Comparison of ENCODE assay signal across 8 cellular contexts in genomic region chr1:206685256-206685748, GRCh38. TPM values are rescaled to one million over a fixed set of nuclear protein-coding genes. Genes with fewer than 3 reads are reported as not detected.
A peak's percentile ranks its signal among the peaks of the same experiment; 100 is the strongest.
DNase-seq lines count a peak whose midpoint lies in the region; ATAC-seq, FAIRE-seq and TF ChIP-seq lines count a peak whose summit lies in the region.

No MANE protein-coding gene starts in this region.

- TF ChIP-seq CTCF in A549 (IDR thresholded peaks at IDR 0.05) (no peak), fibroblast of pulmonary artery (IDR thresholded peaks at IDR 0.05; ENCODE audit: low read length, missing control alignments) (no peak), neutrophil (IDR thresholded peaks at IDR 0.05) (no peak)

- FAIRE-seq in A549 (lab: Jason Lieb, UNC): no peak

- WGBS in A549 (ENCODE audit: missing lambda C conversion rate): 1% methylated on average over 11 of the region's 60 CpGs

- H3K9me3 ChIP-seq in A549: no peaks in the 10 kb centered on the region
- no peaks in the 10 kb centered on the region for H3K9me3 ChIP-seq in neutrophil

- H3K36me3 ChIP-seq in neutrophil: no peaks in the 10 kb centered on the region

- H3K4me1 ChIP-seq in A549: peaks cover 42% of the 10 kb centered on the region
- peaks cover 40 to 41% of the 10 kb centered on the region in 2 experiments for H3K4me1 ChIP-seq in neutrophil (ENCODE audit: control insufficient read depth in 1 of 2, insufficient read depth in 1 of 2, low read depth in 1 of 2, low read length in 1 of 2)

- no peaks in the 10 kb centered on the region for H3K27me3 Mint-ChIP-seq in activated T-cell treated with anti-CD3 and anti-CD28 coated beads, Interleukin-2, amount 50 U/mL, for 4 hours (ENCODE audit: low read depth)

- H3K27ac ChIP-seq in A549 (peak overlapping the region; percentile 97 to 99), neutrophil (peak overlapping the region; percentile 98)

- no peaks in the 10 kb centered on the region for H3K27me3 ChIP-seq in neutrophil

- H3K36me3 Mint-ChIP-seq in activated T-cell treated with anti-CD3 and anti-CD28 coated beads, Interleukin-2, amount 50 U/mL, for 4 hours (ENCODE audit: insufficient read depth): peaks cover 4% of the 10 kb centered on the region

- peaks cover 58% of the 10 kb centered on the region for H3K4me1 Mint-ChIP-seq in activated T-cell treated with anti-CD3 and anti-CD28 coated beads, Interleukin-2, amount 50 U/mL, for 4 hours (ENCODE audit: low read depth)

- DNase-seq in A549 (ENCODE audit: low read depth in 1 of 2, low spot score in 1 of 2) (peak; percentile 13 to 39), fibroblast of pulmonary artery (ENCODE audit: low read depth) (no peak), MV-4-11 (lab: John Stamatoyannopoulos, UW) (no peak), NCI-H1436 (lab: John Stamatoyannopoulos, UW) (no peak)
- DNase-seq in activated T-cell treated with anti-CD3 and anti-CD28 coated beads, Interleukin-2, amount 50 U/mL, for 4 hours: peak; percentile 28

- no peaks in the 10 kb centered on the region for H3K9me3 Mint-ChIP-seq in activated T-cell treated with anti-CD3 and anti-CD28 coated beads, Interleukin-2, amount 50 U/mL, for 4 hours

- H3K4me3 ChIP-seq in A549 (peak overlapping the region; percentile 91), fibroblast of pulmonary artery (replicated peaks; ENCODE audit: low read depth, low read length) (peak overlapping the region; percentile 91), neutrophil (ENCODE audit: low read depth in 1 of 2, low read length in 1 of 2) (peak overlapping the region; percentile 65 to 82)

- POLR2A ChIA-PET in A549 (lab: Yijun Ruan, JAX): interaction anchor here (1.0 to 1.6 kb wide), 4 partner anchors 10 to 50 kb away, joined by 3 to 17 read pairs (median 7); partner anchors contain the start of gene DYRK3

- CTCF ChIA-PET in A549 (lab: Yijun Ruan, JAX): interaction anchor here (1.4 to 1.9 kb wide), 3 partner anchors 41 to 297 kb away, joined by 3 to 6 read pairs (median 4); no protein-coding TSS in a partner anchor

- peak overlapping the region; percentile 97 for H3K4me2 ChIP-seq in A549

- TF ChIP-seq RAD21 in A549 (conservative IDR thresholded peaks at IDR 0.05 in 1 of 2, IDR thresholded peaks at IDR 0.05 in 1 of 2): no peak
- TF ChIP-seq RAD21 in Ishikawa (IDR thresholded peaks at IDR 0.05; ENCODE audit: low read depth): no peak

- no peak for TF ChIP-seq POLR2A in A549 (IDR thresholded peaks at IDR 0.05; ENCODE audit: low read length)

- peak overlapping the region; percentile 99 for H3K4me3 Mint-ChIP-seq in activated T-cell treated with anti-CD3 and anti-CD28 coated beads, Interleukin-2, amount 50 U/mL, for 4 hours

- TF ChIP-seq EP300 in A549 (IDR thresholded peaks at IDR 0.05): no peak
- TF ChIP-seq EP300 in Ishikawa (IDR thresholded peaks at IDR 0.05; ENCODE audit: borderline replicate concordance): no peak

- ATAC-seq in A549: peak; percentile 58 to 65
- ATAC-seq in GM19025 (IDR thresholded peaks at IDR 0.05; ENCODE audit: low read depth, unreplicated experiment): peak; percentile 27
- ATAC-seq in activated T-cell treated with anti-CD3 and anti-CD28 coated beads, Interleukin-2, amount 50 U/mL, for 4 hours: peak; percentile 51 to 52

TF ChIP-seq in A549, 52 proteins besides CTCF, POLR2A, EP300 and RAD21:
- no peak for TF ChIP-seq FOSL2 (IDR thresholded peaks at IDR 0.05)
- TF ChIP-seq FOSL2 (CRISPR knock-in tag; IDR thresholded peaks at IDR 0.05): no peak
- TF ChIP-seq TFCP2L1 (CRISPR knock-in tag; IDR thresholded peaks at IDR 0.05): no peak
- no peak for TF ChIP-seq FOXS1 (CRISPR knock-in tag; IDR thresholded peaks at IDR 0.05)
- no peak for TF ChIP-seq MYC (IDR thresholded peaks at IDR 0.05; ENCODE audit: borderline replicate concordance, low read length)
- TF ChIP-seq HDAC2 (IDR thresholded peaks at IDR 0.05): no peak
TF ChIP-seq in A549: peak in this region for 0.

TF ChIP-seq in Ishikawa, 13 proteins besides CTCF, POLR2A, EP300 and RAD21:
- TF ChIP-seq EGR1 (IDR thresholded peaks at IDR 0.05): peak; percentile 60
- no peak for TF ChIP-seq TCF12 (IDR thresholded peaks at IDR 0.05; ENCODE audit: low read depth)
- TF ChIP-seq TAF1 (IDR thresholded peaks at IDR 0.05; ENCODE audit: low read depth): no peak
- no peak for TF ChIP-seq CREB1 (IDR thresholded peaks at IDR 0.05; ENCODE audit: low read depth)
- no peak for TF ChIP-seq ZBTB7A (IDR thresholded peaks at IDR 0.05; ENCODE audit: low read depth)
- no peak for TF ChIP-seq NFIC (IDR thresholded peaks at IDR 0.05)
- TF ChIP-seq CEBPB (IDR thresholded peaks at IDR 0.05): no peak
- TF ChIP-seq FOXM1 (IDR thresholded peaks at IDR 0.05; ENCODE audit: borderline replicate concordance, low read depth): no peak
- 0 out of 2 replicates have a peak, but pooled peaks have one; percentile 36 for TF ChIP-seq YY1 (IDR thresholded peaks at IDR 0.05; ENCODE audit: low read depth)
- TF ChIP-seq USF1 (IDR thresholded peaks at IDR 0.05): no peak

RNA-seq across cellular contexts. Expression of gene MAPKAPK2, which starts 0.6 kb away (rescaled TPM):
- polyA plus RNA-seq in A549 (2011; rRNA removed) (37.2 and 48.5 TPM in 2 replicates), A549 (2017; fragmentation: RNase III; extraction: RNeasy Plus Mini Kit Qiagen cat#74134 plus additional on column Dnase treatment) (36.5 to 43.8 TPM (median 43.0 TPM) in 3 replicates)
- polyA plus RNA-seq in A549 (2012; cell fraction: cytosol; rRNA removed): 34.3 and 42.5 TPM in 2 replicates
- polyA plus RNA-seq in A549 (2012; cell fraction: nucleus; rRNA removed): 62.0 and 66.6 TPM in 2 replicates
- 49.2 and 51.4 TPM in 2 replicates for polyA minus RNA-seq in A549 (2011; rRNA and poly(A)+ RNA removed)
- total RNA-seq in activated T-cell treated with anti-CD3 and anti-CD28 coated beads, Interleukin-2, amount 50 U/mL, for 4 hours: 100 to 1,000 TPM in 2 of 3 donors, 10 to 100 TPM in 1; 98.2 to 136 (median 135) TPM

RNA-seq across cellular contexts. Expression of gene DYRK3, which starts 50.0 kb away (rescaled TPM):
- 7.3 and 9.3 TPM in 2 replicates for polyA plus RNA-seq in A549 (2011; rRNA removed)
- polyA plus RNA-seq in A549 (2012; cell fraction: cytosol; rRNA removed): 1.8 and 2.1 TPM in 2 replicates
- 2.0 and 2.6 TPM in 2 replicates for polyA plus RNA-seq in A549 (2012; cell fraction: nucleus; rRNA removed)
- 8.2 to 8.8 TPM (median 8.7 TPM) in 3 replicates for polyA plus RNA-seq in A549 (2017; fragmentation: RNase III; extraction: RNeasy Plus Mini Kit Qiagen cat#74134 plus additional on column Dnase treatment)
- polyA minus RNA-seq in A549 (2011; rRNA and poly(A)+ RNA removed): 8.5 and 10.5 TPM in 2 replicates
- total RNA-seq in activated T-cell treated with anti-CD3 and anti-CD28 coated beads, Interleukin-2, amount 50 U/mL, for 4 hours: 1 to 10 TPM; 5.3 to 7.7 (median 7.7) TPM

Comparison
In these comparisons a context has a peak if more than half of its experiments do, and no peak if none do; other contexts are left out.
1. DNase-seq: peak in A549 (2 of 2) and activated T-cell treated with anti-CD3 and anti-CD28 coated beads, Interleukin-2, amount 50 U/mL, for 4 hours (single experiment); none in fibroblast of pulmonary artery (single experiment), MV-4-11 (single experiment) and NCI-H1436 (single experiment).
2. Peak in every context shown above with its lines, with median percentiles within 50 percentile points of each other: ATAC-seq and H3K4me3 ChIP-seq.